Comparison of ENCODE assay signal across 11 cellular contexts in genomic region chr12:93244514-93245077, GRCh38.
DNase-seq lines count a peak whose midpoint lies in the region; ATAC-seq and TF ChIP-seq lines count a peak whose summit lies in the region.
"Had no signal": no experiment of that assay in that cellular context is flagged by ENCODE, and none has a peak within 500 bp of the region (broad histone marks: within the 10 kb centered on the region; RNA-seq: fewer than 3 reads in every experiment).

No MANE protein-coding gene starts in this region.

- H3K4me1 ChIP-seq in DOHH2 (ENCODE audit: control insufficient read depth, low read length) (peaks cover 30% of the 10 kb centered on the region), parathyroid adenoma (peaks cover 27% of the 10 kb centered on the region)

- no peaks in the 10 kb centered on the region for H3K27me3 Mint-ChIP-seq in activated naive CD4-positive, alpha-beta T cell treated with anti-CD3 and anti-CD28 coated beads for 36 hours (ENCODE audit: low read depth)
- H3K27me3 Mint-ChIP-seq in WTC11 (ENCODE audit: low read depth): no peaks in the 10 kb centered on the region

- no peaks in the 10 kb centered on the region for H3F3A ChIP-seq in DOHH2 (ENCODE audit: control insufficient read depth, insufficient read depth)

- ATAC-seq in GM21576 (IDR thresholded peaks at IDR 0.05; ENCODE audit: unreplicated experiment) (peak; percentile 27), WTC11 (no peak)

- H3K79me2 ChIP-seq in DOHH2 (ENCODE audit: control insufficient read depth, low read length) (no peaks in the 10 kb centered on the region), parathyroid adenoma (no peaks in the 10 kb centered on the region)

- H3K27ac Mint-ChIP-seq in activated naive CD4-positive, alpha-beta T cell treated with anti-CD3 and anti-CD28 coated beads for 36 hours: peak overlapping the region; percentile 82
- H3K27ac Mint-ChIP-seq in WTC11: no peak overlapping the region

- TF ChIP-seq CTCF in DOHH2 (IDR thresholded peaks at IDR 0.05; ENCODE audit: low read depth, low read length, poor library complexity, severe bottlenecking): no peak
- no peak for TF ChIP-seq CTCF in parathyroid adenoma (IDR thresholded peaks at IDR 0.05)
- no peak for TF ChIP-seq CTCF in WTC11 (IDR thresholded peaks at IDR 0.05)

- H3K4me3 ChIP-seq in DOHH2 (ENCODE audit: low read length): peak overlapping the region; percentile 17
- no peak overlapping the region for H3K4me3 ChIP-seq in parathyroid adenoma (ENCODE audit: low read depth, low read length)
- H3K4me3 ChIP-seq: ovary had no signal

- H3K4me1 Mint-ChIP-seq in activated naive CD4-positive, alpha-beta T cell treated with anti-CD3 and anti-CD28 coated beads for 36 hours (ENCODE audit: low read depth): peaks cover 41% of the 10 kb centered on the region
- H3K4me1 Mint-ChIP-seq in WTC11: peaks cover 17% of the 10 kb centered on the region

- H3K27ac ChIP-seq in DOHH2 (ENCODE audit: low read depth, low read length): no peak overlapping the region
- H3K27ac ChIP-seq in parathyroid adenoma: peak overlapping the region; percentile 60
- H3K27ac ChIP-seq: ovary had no signal

- CTCF ChIA-PET in activated naive CD4-positive, alpha-beta T cell treated with anti-CD3 and anti-CD28 coated beads for 36 hours (lab: Charles Lee): interaction anchor here (0.6 to 2.3 kb wide), 7 partner anchors 16 to 257 kb away, joined by 3 to 6 read pairs (median 4); no protein-coding TSS in a partner anchor
- CTCF ChIA-PET in WTC11 (lab: Charles Lee): interaction anchor here (0.5 kb wide), 1 partner anchor 16 kb away, joined by 4 read pairs; no protein-coding TSS in a partner anchor

- H3K36me3 Mint-ChIP-seq in activated naive CD4-positive, alpha-beta T cell treated with anti-CD3 and anti-CD28 coated beads for 36 hours (ENCODE audit: low read depth): no peaks in the 10 kb centered on the region
- H3K36me3 Mint-ChIP-seq in WTC11: peaks cover 9% of the 10 kb centered on the region

- H3K27me3 ChIP-seq in DOHH2 (ENCODE audit: control insufficient read depth, low read length): no peaks in the 10 kb centered on the region
- no peaks in the 10 kb centered on the region for H3K27me3 ChIP-seq in parathyroid adenoma (ENCODE audit: control insufficient read depth, insufficient read depth, low read length)
- H3K27me3 ChIP-seq: ovary had no signal

- H3K9me3 ChIP-seq in DOHH2 (ENCODE audit: control insufficient read depth, insufficient read depth, low read length): no peaks in the 10 kb centered on the region
- H3K9me3 ChIP-seq in parathyroid adenoma (ENCODE audit: control insufficient read depth, low read length): no peaks in the 10 kb centered on the region
- H3K9me3 ChIP-seq: ovary had no signal

- no peaks in the 10 kb centered on the region for H3K9me2 ChIP-seq in DOHH2 (replicated peaks; ENCODE audit: control insufficient read depth, low read length)

- H3K9me3 Mint-ChIP-seq in activated naive CD4-positive, alpha-beta T cell treated with anti-CD3 and anti-CD28 coated beads for 36 hours: peaks cover 4% of the 10 kb centered on the region
- H3K9me3 Mint-ChIP-seq in WTC11: peaks cover 14% of the 10 kb centered on the region

- peak; percentile 72 for DNase-seq in activated naive CD4-positive, alpha-beta T cell treated with anti-CD3 and anti-CD28 coated beads for 36 hours
- DNase-seq in head of caudate nucleus (no peak), WTC11 (ENCODE audit: low spot score) (no peak), DMS153 treated with DMSO at 0.1 percent for 48 hours (lab: John Stamatoyannopoulos, UW; ENCODE audit: unreplicated experiment) (no peak), C1 segment of cervical spinal cord (lab: John Stamatoyannopoulos, UW) (no peak)
- DNase-seq: anterior cingulate cortex, foreskin melanocyte had no signal

- peak overlapping the region; percentile 49 for H3K4me3 Mint-ChIP-seq in activated naive CD4-positive, alpha-beta T cell treated with anti-CD3 and anti-CD28 coated beads for 36 hours
- H3K4me3 Mint-ChIP-seq in WTC11: no peak overlapping the region

- intact Hi-C loops in activated naive CD4-positive, alpha-beta T cell treated with anti-CD3 and anti-CD28 coated beads for 36 hours (cut with micrococcal nuclease): loop anchor here (1.0 to 10.0 kb wide), 12 partner anchors 57 to 860 kb away; partner anchors contain the start of genes EEA1 and NUDT4
- intact Hi-C loops in head of caudate nucleus (cut with DNase I): no loop called here

- POLR2A ChIA-PET in WTC11 (lab: Charles Lee): no interaction called here

- no peak overlapping the region for H3K9ac ChIP-seq in parathyroid adenoma

- H4K20me1 ChIP-seq in DOHH2 (ENCODE audit: control insufficient read depth, insufficient read depth, low read depth, low read length): no peaks in the 10 kb centered on the region

- peak overlapping the region; percentile 51 for H3K4me2 ChIP-seq in DOHH2 (ENCODE audit: low read length)
- H3K4me2 ChIP-seq in parathyroid adenoma (ENCODE audit: low read length): no peak overlapping the region

- H3K36me3 ChIP-seq in DOHH2 (ENCODE audit: control insufficient read depth, low read length): no peaks in the 10 kb centered on the region
- H3K36me3 ChIP-seq in parathyroid adenoma (ENCODE audit: control insufficient read depth, insufficient read depth, low read length): no peaks in the 10 kb centered on the region
- H3K36me3 ChIP-seq: ovary had no signal

- H2AFZ ChIP-seq in parathyroid adenoma: peak overlapping the region; percentile 44

TF ChIP-seq in WTC11, 78 proteins besides CTCF, POLR2A, EP300 and RAD21 (continues in another document):
- TF ChIP-seq PREB (CRISPR knock-in tag; IDR thresholded peaks at IDR 0.05; ENCODE audit: borderline replicate concordance) (no peak), ARID4B (CRISPR knock-in tag; IDR thresholded peaks at IDR 0.05; ENCODE audit: borderline replicate concordance) (no peak), ZBTB43 (CRISPR knock-in tag; IDR thresholded peaks at IDR 0.05) (no peak), MYBL2 (CRISPR knock-in tag; IDR thresholded peaks at IDR 0.05) (no peak), TEAD4 (CRISPR knock-in tag; IDR thresholded peaks at IDR 0.05) (no peak)
